Comparison of ENCODE assay signal across 8 cellular contexts in the genomic region with DNA sequence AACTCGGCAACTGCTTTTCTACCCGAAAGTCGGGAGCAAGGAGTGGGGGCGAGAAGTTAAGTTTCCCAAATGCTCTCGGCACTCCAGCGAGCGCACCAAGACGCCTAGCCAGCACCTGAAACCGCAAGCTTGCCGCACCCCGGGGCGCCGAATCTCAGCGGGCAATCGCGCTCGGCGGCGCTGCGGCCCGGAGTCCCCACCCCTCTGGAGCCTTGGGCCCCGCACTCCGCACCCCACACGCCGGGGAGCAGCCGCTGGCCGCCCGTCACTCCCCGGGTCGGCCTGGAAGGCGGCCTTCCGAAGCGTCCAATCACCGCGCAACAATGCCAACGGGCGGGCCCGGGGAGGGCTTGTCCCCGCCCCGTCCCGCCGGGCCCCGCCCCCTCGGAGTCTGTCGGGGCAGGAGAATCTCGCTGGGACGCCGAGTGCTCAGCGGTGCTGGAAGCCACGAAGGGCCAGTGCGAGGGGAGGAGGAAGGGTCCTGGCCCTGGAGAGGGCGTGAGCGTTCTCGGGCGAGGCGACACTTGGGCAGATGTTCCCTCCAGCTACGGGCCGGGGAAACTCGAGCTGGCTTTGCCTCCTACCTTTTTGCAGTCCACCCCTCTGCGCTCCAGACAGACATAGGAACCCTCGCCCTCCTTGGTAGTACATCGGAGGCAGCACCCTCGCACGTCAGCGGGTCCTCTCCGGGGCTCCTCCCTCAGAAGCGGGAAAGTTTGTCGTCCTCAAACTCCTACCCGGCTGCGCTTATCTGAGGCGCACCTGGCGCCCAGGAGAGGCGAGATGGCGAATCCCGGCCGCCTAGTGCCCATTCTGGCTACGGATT. TPM values are rescaled to one million over a fixed set of nuclear protein-coding genes. Genes with fewer than 3 reads are reported as not detected.
DNase-seq lines count a peak whose midpoint lies in the region; TF ChIP-seq lines count a peak whose summit lies in the region.

No MANE protein-coding gene starts in this region.

- no peak overlapping the region for H2BK15ac ChIP-seq in neuronal stem cell (ENCODE audit: low read length)

- H2BK120ac ChIP-seq in neuronal stem cell (ENCODE audit: low read depth, low read length) = no peak overlapping the region

- H4K91ac ChIP-seq in neuronal stem cell (ENCODE audit: low read depth, low read length, poor library complexity) = no peak overlapping the region

- no peaks in the 10 kb centered on the region for H3K79me1 ChIP-seq in neuronal stem cell (ENCODE audit: low read depth, low read length)

- H2AK5ac ChIP-seq in neuronal stem cell (ENCODE audit: low read depth, low read length) = no peak overlapping the region

- peaks cover 62% of the 10 kb centered on the region for H3K27me3 Mint-ChIP-seq in activated naive CD4-positive, alpha-beta T cell treated with anti-CD3 and anti-CD28 coated beads for 36 hours (ENCODE audit: low read depth)

- 1 to 2% methylated on average over 43 to 62 of the region's 77 CpGs for WGBS in GM23248 (ENCODE audit: low coverage in 1 of 2, low lambda C conversion rate in 2 of 2, missing lambda C conversion rate in 2 of 2), 2 experiments
- no CpG with 5 or more reads among the region's 77 CpGs for WGBS in neuronal stem cell (ENCODE audit: extremely low coverage in 2 of 2, insufficient read length in 2 of 2, insufficient replicate concordance in 1 of 2), 2 donors

- CTCF ChIA-PET in activated naive CD4-positive, alpha-beta T cell treated with anti-CD3 and anti-CD28 coated beads for 36 hours (lab: Charles Lee) = interaction anchor here (2.9 kb wide), 1 partner anchor 10 kb away, joined by 9 read pairs; no protein-coding TSS in a partner anchor

- no peaks in the 10 kb centered on the region for H4K20me1 ChIP-seq in GM23248 (ENCODE audit: insufficient read depth)
- H4K20me1 ChIP-seq in KMS-11 (ENCODE audit: insufficient read depth) = no peaks in the 10 kb centered on the region

- DNase-seq in DMS53 (lab: John Stamatoyannopoulos, UW) = peak; percentile 99
- peak; percentile 94 for DNase-seq in GM23248
- DNase-seq in SHP77 (lab: John Stamatoyannopoulos, UW) = peak; percentile 92 to 93
- DNase-seq in activated naive CD4-positive, alpha-beta T cell treated with anti-CD3 and anti-CD28 coated beads for 36 hours = peak; percentile 77
- peak; percentile 86 for DNase-seq in germinal center (ENCODE audit: low spot score)
- DNase-seq in neuronal stem cell (ENCODE audit: low spot score) = peak; percentile 89

- H2BK5ac ChIP-seq in neuronal stem cell (ENCODE audit: low read length) = no peak overlapping the region

- H3K9ac ChIP-seq in GM23248 (no peak overlapping the region), KMS-11 (peak overlapping the region; percentile 9; the same call in 1 of the 2 replicates), neuronal stem cell (ENCODE audit: low read depth, low read length, poor library complexity) (peak overlapping the region; percentile 82), subcutaneous abdominal adipose tissue (ENCODE audit: low read length in 5 of 5) (peak overlapping the region in 4 of 5 donors; percentile 31 to 82 (median 74))

- TF ChIP-seq CTCF in KMS-11 (conservative IDR thresholded peaks at IDR 0.05; ENCODE audit: low read depth, low read length) = no peak; the same call in 1 of the 2 replicates

- no peaks in the 10 kb centered on the region for H3K9me3 Mint-ChIP-seq in activated naive CD4-positive, alpha-beta T cell treated with anti-CD3 and anti-CD28 coated beads for 36 hours

- peak overlapping the region; percentile 54 for H3K4me3 Mint-ChIP-seq in activated naive CD4-positive, alpha-beta T cell treated with anti-CD3 and anti-CD28 coated beads for 36 hours

- H4K8ac ChIP-seq in neuronal stem cell (ENCODE audit: low read depth, low read length) = no peak overlapping the region

- H3K27ac Mint-ChIP-seq in activated naive CD4-positive, alpha-beta T cell treated with anti-CD3 and anti-CD28 coated beads for 36 hours = no peak overlapping the region

- H3K9me3 ChIP-seq in GM23248 (ENCODE audit: low read depth) = no peaks in the 10 kb centered on the region
- H3K9me3 ChIP-seq in neuronal stem cell (replicated peaks in 1 of 2; ENCODE audit: control insufficient read depth in 2 of 2, insufficient read depth in 1 of 2, low read depth in 1 of 2, low read length in 2 of 2) = no peaks in the 10 kb centered on the region
- H3K9me3 ChIP-seq in subcutaneous abdominal adipose tissue (ENCODE audit: control insufficient read depth in 5 of 5, low read length in 5 of 5) = no peaks in the 10 kb centered on the region

- H2AFZ ChIP-seq in GM23248 (peak overlapping the region; percentile 89), KMS-11 (ENCODE audit: low read depth) (peak overlapping the region; percentile 91), neuronal stem cell (ENCODE audit: low read length) (peak overlapping the region; percentile 99)

- H3K4me3 ChIP-seq in GM23248 = peak overlapping the region; percentile 77
- no peak overlapping the region for H3K4me3 ChIP-seq in KMS-11 (IDR thresholded peaks at IDR 0.05; ENCODE audit: insufficient read depth, low read depth, low read length)
- peak overlapping the region; percentile 50 to 87 for H3K4me3 ChIP-seq in neuronal stem cell (ENCODE audit: low read length in 2 of 2)
- H3K4me3 ChIP-seq in subcutaneous abdominal adipose tissue (ENCODE audit: low read depth in 1 of 5, low read length in 5 of 5) = peak overlapping the region; percentile 73 to 90 (median 80)

- H3K4ac ChIP-seq in neuronal stem cell (ENCODE audit: low read length) = no peak overlapping the region

- H3K9me2 ChIP-seq in GM23248 (ENCODE audit: insufficient read depth) = no peaks in the 10 kb centered on the region

- peak overlapping the region; percentile 22 for H3K23ac ChIP-seq in neuronal stem cell (ENCODE audit: low read depth, low read length, poor library complexity)

- peaks cover 2% of the 10 kb centered on the region; the same call in 1 of the 2 replicates for H3K4me1 ChIP-seq in GM23248 (ENCODE audit: insufficient read depth)
- H3K4me1 ChIP-seq in KMS-11 (ENCODE audit: low read depth, poor library complexity, severe bottlenecking) = peaks cover 15% of the 10 kb centered on the region
- peaks cover 4 to 20% of the 10 kb centered on the region in 2 donors for H3K4me1 ChIP-seq in neuronal stem cell (ENCODE audit: control insufficient read depth in 2 of 2, insufficient read depth in 1 of 2, low read depth in 1 of 2, low read length in 2 of 2)
- peaks cover 0 to 27% (median 21%) of the 10 kb centered on the region in 5 donors for H3K4me1 ChIP-seq in subcutaneous abdominal adipose tissue (ENCODE audit: control insufficient read depth in 5 of 5, insufficient read depth in 5 of 5, low read length in 5 of 5)

- H3K27me3 ChIP-seq in GM23248 (replicated peaks; ENCODE audit: insufficient read depth) = peaks cover 52% of the 10 kb centered on the region
- peaks cover 35% of the 10 kb centered on the region for H3K27me3 ChIP-seq in KMS-11 (ENCODE audit: insufficient read depth, low read depth)
- peaks cover 7 to 63% (median 36%) of the 10 kb centered on the region in 3 experiments for H3K27me3 ChIP-seq in neuronal stem cell (ENCODE audit: control insufficient read depth in 3 of 3, insufficient read depth in 3 of 3, low read depth in 1 of 3, low read length in 3 of 3)
- peaks cover 0 to 31% (median 15%) of the 10 kb centered on the region in 5 donors for H3K27me3 ChIP-seq in subcutaneous abdominal adipose tissue (ENCODE audit: control insufficient read depth in 5 of 5, insufficient read depth in 4 of 5, low read length in 5 of 5)

- no peaks in the 10 kb centered on the region for H3F3A ChIP-seq in GM23248 (ENCODE audit: insufficient read depth)

- intact Hi-C loops in activated naive CD4-positive, alpha-beta T cell treated with anti-CD3 and anti-CD28 coated beads for 36 hours (cut with micrococcal nuclease) = loop anchor here (2.0 to 10.0 kb wide), 2 partner anchors 36 to 246 kb away; no protein-coding TSS in a partner anchor

- H3K4me2 ChIP-seq in GM23248 (ENCODE audit: unreplicated experiment) (peak overlapping the region; percentile 81), KMS-11 (peak overlapping the region; percentile 93), neuronal stem cell (ENCODE audit: insufficient read depth, low read length, poor library complexity, severe bottlenecking) (peak overlapping the region; percentile 97)

- H3K27ac ChIP-seq in GM23248 (no peak overlapping the region), KMS-11 (no peak overlapping the region), neuronal stem cell (replicated peaks; ENCODE audit: low read length) (no peak overlapping the region), subcutaneous abdominal adipose tissue (ENCODE audit: low read depth, low read length) (peak overlapping the region; percentile 46)

- no peaks in the 10 kb centered on the region for H3K36me3 ChIP-seq in GM23248 (ENCODE audit: low read depth)
- no peaks in the 10 kb centered on the region for H3K36me3 ChIP-seq in KMS-11 (ENCODE audit: insufficient read depth)
- H3K36me3 ChIP-seq in neuronal stem cell (replicated peaks in 1 of 2; ENCODE audit: control insufficient read depth in 2 of 2, insufficient read depth in 2 of 2, low read length in 2 of 2) = no peaks in the 10 kb centered on the region
- no peaks in the 10 kb centered on the region for H3K36me3 ChIP-seq in subcutaneous abdominal adipose tissue (ENCODE audit: control insufficient read depth in 5 of 5, insufficient read depth in 5 of 5, low read length in 5 of 5)

- H3K36me3 Mint-ChIP-seq in activated naive CD4-positive, alpha-beta T cell treated with anti-CD3 and anti-CD28 coated beads for 36 hours (ENCODE audit: low read depth) = no peaks in the 10 kb centered on the region

- H3K4me1 Mint-ChIP-seq in activated naive CD4-positive, alpha-beta T cell treated with anti-CD3 and anti-CD28 coated beads for 36 hours (ENCODE audit: low read depth) = peaks cover 10% of the 10 kb centered on the region

- in situ Hi-C loops in GM23248 (cut with MboI) = no loop called here

- H3K14ac ChIP-seq in neuronal stem cell (ENCODE audit: low read length) = no peak overlapping the region

- no peak overlapping the region for H2BK12ac ChIP-seq in neuronal stem cell (ENCODE audit: low read length)

- H3K18ac ChIP-seq in neuronal stem cell (ENCODE audit: low read length) = peak overlapping the region; percentile 91

- H3K79me2 ChIP-seq in GM23248 (ENCODE audit: insufficient read depth) = no peaks in the 10 kb centered on the region
- no peaks in the 10 kb centered on the region for H3K79me2 ChIP-seq in KMS-11 (ENCODE audit: insufficient read depth, low read depth)

RNA-seq across cellular contexts. Expression of a gene that starts 1.1 kb away (rescaled TPM):
- total RNA-seq in GM23248 (2014; rRNA removed; shearing (Covaris generic)) = not detected in 2 replicates
- polyA plus RNA-seq in GM23248 (2016; fragmentation: Nextera tagmentation; extraction: Ambion mirVana) = not detected in 2 replicates
- not detected for total RNA-seq in activated naive CD4-positive, alpha-beta T cell treated with anti-CD3 and anti-CD28 coated beads for 36 hours
- 2.0 TPM for polyA plus RNA-seq in neuronal stem cell (2013, experiment 1 of 2)
- 1.9 TPM for polyA plus RNA-seq in neuronal stem cell (2013, experiment 2 of 2)
